ENCODE assay signal across 17 cellular contexts in genomic region chr12:6386522-6386921, GRCh38. TPM values are rescaled to one million over a fixed set of nuclear protein-coding genes. Genes with fewer than 3 reads are reported as not detected.
"Had no signal": no experiment of that assay in that cellular context is flagged by ENCODE, and none has a peak within 500 bp of the region (broad histone marks: within the 10 kb centered on the region; RNA-seq: fewer than 3 reads in every experiment).

No MANE protein-coding gene starts in this region.

- H3K9me3 Mint-ChIP-seq: activated CD8-positive, alpha-beta T cell treated with anti-CD3 and anti-CD28 coated beads for 36 hours; activated naive CD8-positive, alpha-beta T cell treated with anti-CD3 and anti-CD28 coated beads, Interleukin-2, amount 10 ng/mL, durations not matched to agents 7 days and 5 days; naive thymus-derived CD4-positive, alpha-beta T cell had no signal

- H3K36me3 Mint-ChIP-seq: activated naive CD8-positive, alpha-beta T cell treated with anti-CD3 and anti-CD28 coated beads, Interleukin-2, amount 10 ng/mL, durations not matched to agents 7 days and 5 days; naive thymus-derived CD4-positive, alpha-beta T cell had no signal

- DNase-seq: activated CD4-positive, alpha-beta T cell treated with anti-CD3 and anti-CD28 coated beads for 36 hours; activated CD8-positive, alpha-beta memory T cell treated with anti-CD3 and anti-CD28 coated beads, Interleukin-2, amount 50 U/mL, for 48 hours; activated CD8-positive, alpha-beta T cell treated with anti-CD3 and anti-CD28 coated beads for 36 hours; activated naive CD8-positive, alpha-beta T cell treated with anti-CD3 and anti-CD28 coated beads, Interleukin-2, amount 10 ng/mL, durations not matched to agents 7 days and 5 days; hypothalamus; lower lobe of right lung; naive thymus-derived CD4-positive, alpha-beta T cell; right lobe of liver; spleen; stimulated activated CD4-positive, alpha-beta T cell treated with anti-CD3 and anti-CD28 coated beads, Interleukin-1b, Interleukin-23, amount 100 ng/mL, for 48 hours; stimulated activated naive CD4-positive, alpha-beta T cell; T1000; uterus; WERI-Rb-1 had no signal

- H3K36me3 ChIP-seq: uterus, WERI-Rb-1 had no signal

- H3K4me3 Mint-ChIP-seq: activated CD4-positive, alpha-beta T cell treated with anti-CD3 and anti-CD28 coated beads for 36 hours; activated CD8-positive, alpha-beta T cell treated with anti-CD3 and anti-CD28 coated beads for 36 hours; activated naive CD8-positive, alpha-beta T cell treated with anti-CD3 and anti-CD28 coated beads, Interleukin-2, amount 10 ng/mL, durations not matched to agents 7 days and 5 days had no signal

- H3K4me3 ChIP-seq: right lobe of liver, suprapubic skin, uterus had no signal

- ATAC-seq: activated CD4-positive, alpha-beta T cell treated with anti-CD3 and anti-CD28 coated beads for 36 hours; activated CD8-positive, alpha-beta T cell treated with anti-CD3 and anti-CD28 coated beads for 36 hours; lower lobe of right lung; naive thymus-derived CD4-positive, alpha-beta T cell; right lobe of liver had no signal

- H3K27ac Mint-ChIP-seq: activated CD4-positive, alpha-beta T cell treated with anti-CD3 and anti-CD28 coated beads for 36 hours; activated CD8-positive, alpha-beta T cell treated with anti-CD3 and anti-CD28 coated beads for 36 hours; activated naive CD8-positive, alpha-beta T cell treated with anti-CD3 and anti-CD28 coated beads, Interleukin-2, amount 10 ng/mL, durations not matched to agents 7 days and 5 days had no signal

- H3K4me1 Mint-ChIP-seq: activated naive CD8-positive, alpha-beta T cell treated with anti-CD3 and anti-CD28 coated beads, Interleukin-2, amount 10 ng/mL, durations not matched to agents 7 days and 5 days had no signal

- H3K9me3 ChIP-seq: lower lobe of right lung, right lobe of liver, spleen, suprapubic skin, uterus had no signal

- H3K27ac ChIP-seq: lower lobe of right lung, right lobe of liver, suprapubic skin, WERI-Rb-1 had no signal

- H3K27me3 ChIP-seq: right lobe of liver, suprapubic skin, uterus had no signal

RNA-seq across cellular contexts. Expression of gene CD27, which starts 58.2 kb away (rescaled TPM):
- total RNA-seq: bronchial epithelial cell, progenitor cell of endocrine pancreas had no signal
